ENCODE assay signal across 9 cellular contexts in the genomic region with DNA sequence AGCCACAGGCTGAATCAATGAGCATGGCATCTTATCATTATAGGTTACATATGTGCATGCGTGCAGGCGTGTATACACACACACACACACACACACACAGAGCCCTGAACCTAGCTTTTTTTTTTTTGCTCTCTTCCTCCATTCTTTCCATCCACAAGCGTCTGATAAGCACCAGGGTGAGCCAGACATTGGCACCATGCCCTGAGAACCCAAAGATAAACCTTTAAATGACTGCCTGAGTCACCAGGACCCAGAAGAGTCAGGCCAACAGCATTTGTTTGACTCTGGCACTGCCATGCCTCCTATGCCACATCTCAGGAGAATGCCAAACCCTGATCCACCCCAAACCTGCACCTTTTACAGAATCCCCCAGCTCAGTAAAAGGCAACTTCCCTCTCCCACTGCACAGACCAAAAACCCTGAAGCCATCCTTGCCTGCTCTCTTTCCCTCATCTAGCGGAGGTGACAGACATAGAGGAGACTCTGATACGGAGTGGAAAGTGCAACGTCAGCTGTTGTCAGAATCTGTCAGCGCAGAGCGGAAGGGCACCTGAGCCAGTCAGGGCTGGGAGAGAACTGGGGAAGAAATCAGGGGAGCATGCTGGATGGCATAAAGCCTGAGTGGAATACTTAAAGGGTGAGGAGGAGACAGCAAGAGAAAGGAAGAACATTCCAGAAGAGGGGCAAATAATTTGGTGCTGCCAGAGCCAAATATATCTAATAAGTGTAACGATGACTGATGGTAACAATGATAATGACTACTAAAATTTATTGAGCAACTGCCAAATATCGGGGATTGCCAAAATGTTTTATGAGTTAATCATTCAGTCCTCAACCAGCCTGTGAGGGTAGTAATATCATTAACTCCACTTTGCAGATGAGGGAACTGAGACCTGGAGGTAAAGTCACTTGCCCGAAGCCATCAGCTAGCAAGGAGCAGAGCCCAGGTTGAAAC. TPM values are rescaled to one million over a fixed set of nuclear protein-coding genes. Genes with fewer than 3 reads are reported as not detected.
A peak's percentile ranks its signal among the peaks of the same experiment; 100 is the strongest.
DNase-seq lines count a peak whose midpoint lies in the region; ATAC-seq and TF ChIP-seq lines count a peak whose summit lies in the region.
"Had no signal": no experiment of that assay in that cellular context is flagged by ENCODE, and none has a peak within 500 bp of the region (broad histone marks: within the 10 kb centered on the region; RNA-seq: fewer than 3 reads in every experiment).

No MANE protein-coding gene starts in this region.

- H3K4me3 Mint-ChIP-seq in naive thymus-derived CD8-positive, alpha-beta T cell = peak overlapping the region; percentile 14 to 96 (median 92)

- no peaks in the 10 kb centered on the region for H3K27me3 ChIP-seq in colonic mucosa

- H3K9me3 Mint-ChIP-seq in naive thymus-derived CD8-positive, alpha-beta T cell = no peaks in the 10 kb centered on the region

- intact Hi-C loops in colonic mucosa (cut with DNase I) = loop anchor here (10.0 kb wide), 1 partner anchor 255 kb away; no protein-coding TSS in a partner anchor

- peaks cover 4% of the 10 kb centered on the region for H3K36me3 ChIP-seq in colonic mucosa

- peaks cover 0 to 21% (median 10%) of the 10 kb centered on the region in 3 donors for H3K36me3 Mint-ChIP-seq in naive thymus-derived CD8-positive, alpha-beta T cell

- H3K4me1 Mint-ChIP-seq in naive thymus-derived CD8-positive, alpha-beta T cell = peaks cover 33 to 81% (median 70%) of the 10 kb centered on the region in 4 donors

- H3K4me3 ChIP-seq in colonic mucosa = no peak overlapping the region
- H3K4me3 ChIP-seq: SK-N-MC had no signal

- H3K27ac Mint-ChIP-seq in naive thymus-derived CD8-positive, alpha-beta T cell = peak overlapping the region; percentile 39 to 91 (median 81)

- no peak for TF ChIP-seq CTCF in colonic mucosa (IDR thresholded peaks at IDR 0.05)

- H3K9ac ChIP-seq in colonic mucosa (ENCODE audit: low read depth in 2 of 2, low read length in 2 of 2) = peak overlapping the region in 1 of 2 donors; percentile 57

- ATAC-seq in naive thymus-derived CD8-positive, alpha-beta T cell = no peak
- ATAC-seq in GM18511 (IDR thresholded peaks at IDR 0.05; ENCODE audit: unreplicated experiment) = no peak
- no peak for ATAC-seq in GM18909 (IDR thresholded peaks at IDR 0.05; ENCODE audit: poor library complexity, unreplicated experiment)

- peak overlapping the region; percentile 70 for H3K27ac ChIP-seq in colonic mucosa
- H3K27ac ChIP-seq: SK-N-MC had no signal

- no peaks in the 10 kb centered on the region for H3K27me3 Mint-ChIP-seq in naive thymus-derived CD8-positive, alpha-beta T cell

- H3K4me1 ChIP-seq in colonic mucosa = peaks cover 11% of the 10 kb centered on the region

- peak; percentile 90 for DNase-seq in HS-27A (ENCODE audit: low read depth)
- peak; percentile 21 for DNase-seq in T-helper 22 cell (ENCODE audit: low read depth)
- DNase-seq in colonic mucosa = peak; percentile 94
- no peak for DNase-seq in naive thymus-derived CD8-positive, alpha-beta T cell
- no peak for DNase-seq in SHP77 treated with DMSO at 0.1 percent for 48 hours (lab: John Stamatoyannopoulos, UW)
- no peak for DNase-seq in SHP77 (lab: John Stamatoyannopoulos, UW)

- H3K9me3 ChIP-seq in colonic mucosa = no peaks in the 10 kb centered on the region

- POLR2A ChIA-PET in naive thymus-derived CD8-positive, alpha-beta T cell (lab: Charles Lee) = interaction anchor here (1.0 kb wide), 1 partner anchor 245 kb away, joined by 3 read pairs; no protein-coding TSS in a partner anchor

RNA-seq across cellular contexts. Expression of gene PARP12, which starts 3.2 kb away (rescaled TPM):
- 10 to 100 TPM; 33.9 to 39.2 TPM for total RNA-seq in colonic mucosa
- 100 to 1,000 TPM; 105 to 106 TPM for total RNA-seq in naive thymus-derived CD8-positive, alpha-beta T cell
- 10 to 100 TPM; 18.9 to 34.6 (median 28.1) TPM for polyA plus RNA-seq in naive thymus-derived CD8-positive, alpha-beta T cell

Comparison
In these comparisons a context has a peak if more than half of its experiments do, and no peak if none do; other contexts are left out.
1. DNase-seq: peak in HS-27A (single experiment), T-helper 22 cell (single experiment) and colonic mucosa (single experiment); none in naive thymus-derived CD8-positive, alpha-beta T cell (0 of 10), SHP77 treated with DMSO at 0.1 percent for 48 hours (single experiment) and SHP77 (0 of 2).